Comparison of ENCODE assay signal across 21 cellular contexts in the genomic region with DNA sequence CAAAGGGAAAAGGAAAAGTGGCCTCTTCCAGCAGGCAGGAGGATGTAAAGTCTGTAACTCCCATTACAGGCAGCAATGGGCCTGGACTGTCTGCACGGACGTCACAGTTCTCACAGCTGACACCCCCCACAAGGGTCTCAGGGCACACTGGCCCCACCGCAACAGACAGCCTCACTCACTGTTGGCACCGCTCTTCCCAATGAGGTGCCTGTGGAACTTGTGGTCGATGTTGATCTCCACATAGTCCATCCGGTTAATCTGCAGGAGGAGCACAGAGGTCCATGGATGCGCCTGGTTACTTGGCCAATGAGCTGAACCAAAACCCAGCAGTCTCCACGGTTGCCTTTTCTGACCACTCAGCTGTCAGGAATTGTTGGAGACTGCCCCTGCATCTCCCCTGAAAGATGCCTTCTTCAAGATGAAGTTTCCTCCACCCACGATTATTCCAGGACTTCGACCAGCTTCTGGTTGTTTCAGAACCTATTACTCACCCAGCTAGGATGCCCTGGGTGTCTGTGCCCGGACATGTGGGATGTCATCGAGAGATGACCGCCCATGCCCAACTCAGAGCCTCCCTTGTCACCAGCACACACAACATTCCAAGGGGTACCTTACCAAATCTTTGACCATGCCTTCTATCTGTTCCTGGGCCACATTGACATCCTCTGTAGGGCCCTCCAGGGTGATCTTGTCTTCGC.
"Had no signal": no experiment of that assay in that cellular context is flagged by ENCODE, and none has a peak within 500 bp of the region (broad histone marks: within the 10 kb centered on the region; RNA-seq: fewer than 3 reads in every experiment).

No MANE protein-coding gene starts in this region.

- H3K27ac ChIP-seq: ascending aorta, Peyer's patch had no signal

- DNase-seq: activated CD4-positive, alpha-beta T cell treated with anti-CD3 and anti-CD28 coated beads for 4 hours; activated CD8-positive, alpha-beta memory T cell treated with anti-CD3 and anti-CD28 coated beads, Interleukin-2, amount 50 U/mL, for 4 hours; activated CD8-positive, alpha-beta T cell treated with anti-CD3 and anti-CD28 coated beads for 36 hours; activated naive CD4-positive, alpha-beta T cell treated with Interleukin-2 at 50 U/mL for 16 hours; activated naive CD8-positive, alpha-beta T cell treated with anti-CD3 and anti-CD28 coated beads, Interleukin-2, amount 50 U/mL, for 24 hours; activated T-cell treated with anti-CD3 and anti-CD28 coated beads, Interleukin-2, amount 50 U/mL, for 72 hours; amniotic stem cell; body of pancreas; Karpas-422; MM.1S; NCI-H1105; NCI-H1436; NCI-H1694 treated with DMSO at 0.1 percent for 48 hours; NCI-H2029 treated with DMSO at 0.1 percent for 48 hours; NCI-H524; SHP77 treated with DMSO at 0.1 percent for 48 hours had no signal

- ATAC-seq: activated CD4-positive, CD25-positive, alpha-beta regulatory T cell treated with anti-CD3 and anti-CD28 coated beads, Interleukin-2, amount 50 U/mL, for 24 hours; activated CD8-positive, alpha-beta T cell treated with anti-CD3 and anti-CD28 coated beads for 36 hours; activated naive CD4-positive, alpha-beta T cell treated with anti-CD3 and anti-CD28 coated beads, Interleukin-2, amount 50 U/mL, for 72 hours; activated naive CD8-positive, alpha-beta T cell treated with anti-CD3 and anti-CD28 coated beads, Interleukin-2, amount 50 U/mL, for 24 hours; activated T-cell treated with anti-CD3 and anti-CD28 coated beads, Interleukin-2, amount 50 U/mL, for 72 hours; body of pancreas; K562 had no signal

- H3K9me3 ChIP-seq: ascending aorta, body of pancreas, Peyer's patch had no signal

- H3K4me3 ChIP-seq: ascending aorta, body of pancreas, K562, Peyer's patch had no signal

- H3K27me3 ChIP-seq: ascending aorta, body of pancreas, Peyer's patch had no signal

- H3K4me1 ChIP-seq: ascending aorta, Peyer's patch had no signal
